21 cellular contexts compared by ENCODE assay signal in genomic region chr10:2460846-2461245, GRCh38.
"Had no signal": no experiment of that assay in that cellular context is flagged by ENCODE, and none has a peak within 500 bp of the region (broad histone marks: within the 10 kb centered on the region; RNA-seq: fewer than 3 reads in every experiment).

No MANE protein-coding gene starts in this region.

- H3K27me3 ChIP-seq: esophagus squamous epithelium, gastrocnemius medialis, pancreas, right lobe of liver, stomach, thyroid gland had no signal

- H3K4me3 ChIP-seq: esophagus squamous epithelium, gastrocnemius medialis, lower lobe of right lung, pancreas, right lobe of liver, smooth muscle cell, stomach, thyroid gland had no signal

- ATAC-seq: effector memory CD8-positive, alpha-beta T cell; gastrocnemius medialis; left ventricle myocardium superior; lower lobe of right lung; natural killer cell; pancreas; right lobe of liver had no signal

- H3K4me1 ChIP-seq: esophagus squamous epithelium, gastrocnemius medialis, lower lobe of right lung, pancreas, right lobe of liver, stomach, thyroid gland had no signal

- H3K27ac ChIP-seq: esophagus squamous epithelium, gastrocnemius medialis, lower lobe of right lung, pancreas, right lobe of liver, stomach, thyroid gland had no signal

- DNase-seq: cortex of kidney; effector memory CD8-positive, alpha-beta T cell; erythroblast; esophagus squamous epithelium; foreskin fibroblast; gastrocnemius medialis; head of caudate nucleus; left ventricle myocardium superior; lower lobe of right lung; natural killer cell; pancreas; right lobe of liver; stimulated activated CD4-positive, alpha-beta T cell treated with anti-CD3 and anti-CD28 coated beads, Interleukin-12 subunit alpha, Interleukin-12 subunit beta, amount 100 ng/mL, for 4 hours; stimulated activated CD4-positive, alpha-beta T cell treated with anti-CD3 and anti-CD28 coated beads, Interleukin-1b, Interleukin-23, amount 100 ng/mL, for 48 hours; stimulated activated CD4-positive, alpha-beta T cell treated with anti-CD3 and anti-CD28 coated beads, Interleukin-4, amount 100 ng/mL, for 1 hour; stimulated activated CD8-positive, alpha-beta memory T cell treated with anti-CD3 and anti-CD28 coated beads, Interleukin-4, amount 100 ng/mL, for 48 hours; stimulated activated naive CD4-positive, alpha-beta T cell treated with Interleukin-2 at 50 U/mL for 16 hours; stomach; thyroid gland; trophoblast cell had no signal

- H3K4me2 ChIP-seq: smooth muscle cell had no signal

- H3K9me3 ChIP-seq: esophagus squamous epithelium, gastrocnemius medialis, lower lobe of right lung, pancreas, right lobe of liver, thyroid gland had no signal

- H3K36me3 ChIP-seq: esophagus squamous epithelium, gastrocnemius medialis, lower lobe of right lung, pancreas, right lobe of liver, stomach, thyroid gland had no signal
